ENCODE assay signal across 6 cellular contexts in genomic region chr1:32199717-32200072, GRCh38. TPM values are rescaled to one million over a fixed set of nuclear protein-coding genes. Genes with fewer than 3 reads are reported as not detected.
DNase-seq lines count a peak whose midpoint lies in the region; ATAC-seq, FAIRE-seq and TF ChIP-seq lines count a peak whose summit lies in the region.

No MANE protein-coding gene starts in this region.

- peak overlapping the region in 9 of 10 donors; percentile 86 to 97 (median 95) for H3K4me3 Mint-ChIP-seq in naive thymus-derived CD8-positive, alpha-beta T cell

- POLR2A ChIA-PET in naive thymus-derived CD8-positive, alpha-beta T cell (lab: Charles Lee) = interaction anchor here (1.0 to 2.4 kb wide), 5 partner anchors 15 to 92 kb away, joined by 3 to 23 read pairs (median 3); partner anchors contain the start of genes HDAC1 and TXLNA

- no peak for FAIRE-seq in urothelium cell line (lab: Jason Lieb, UNC)

- H3K4me1 ChIP-seq in KMS-11 (ENCODE audit: low read depth, poor library complexity, severe bottlenecking) = peaks cover 77% of the 10 kb centered on the region

- no peak for DNase-seq in astrocyte of the cerebellum (ENCODE audit: low read depth)
- no peak for DNase-seq in naive thymus-derived CD8-positive, alpha-beta T cell
- DNase-seq in urothelium cell line (ENCODE audit: low spot score) = no peak
- DNase-seq in stimulated activated naive CD4-positive, alpha-beta T cell (lab: John Stamatoyannopoulos, UW) = no peak
- no peak for DNase-seq in stimulated activated naive CD4-positive, alpha-beta T cell treated with Interleukin-2 at 50 U/mL for 16 hours (lab: John Stamatoyannopoulos, UW)

- in situ Hi-C loops in astrocyte of the cerebellum (cut with HindIII; ENCODE audit: low sequenced_read_pairs) = loop anchor here (10.0 kb wide), 1 partner anchor 175 kb away; no protein-coding TSS in a partner anchor

- H3K27ac Mint-ChIP-seq in naive thymus-derived CD8-positive, alpha-beta T cell = peak overlapping the region in 9 of 10 donors; percentile 89 to 98 (median 95)

- H4K20me1 ChIP-seq in KMS-11 (ENCODE audit: insufficient read depth) = no peaks in the 10 kb centered on the region

- no peaks in the 10 kb centered on the region for H3K79me2 ChIP-seq in KMS-11 (ENCODE audit: insufficient read depth, low read depth)

- no peaks in the 10 kb centered on the region for H3K36me3 ChIP-seq in KMS-11 (ENCODE audit: insufficient read depth)

- H3K4me1 Mint-ChIP-seq in naive thymus-derived CD8-positive, alpha-beta T cell = peaks cover 39 to 65% (median 63%) of the 10 kb centered on the region in 4 donors

- no peak overlapping the region for H3K27ac ChIP-seq in KMS-11

- no peaks in the 10 kb centered on the region for H3K27me3 ChIP-seq in KMS-11 (ENCODE audit: insufficient read depth, low read depth)

- TF ChIP-seq CTCF in KMS-11 (conservative IDR thresholded peaks at IDR 0.05; ENCODE audit: low read depth, low read length) = no peak
- TF ChIP-seq CTCF in astrocyte of the cerebellum (IDR thresholded peaks at IDR 0.05; ENCODE audit: low read depth, low read length, missing control alignments) = no peak

- no peak overlapping the region for H2AFZ ChIP-seq in KMS-11 (ENCODE audit: low read depth)

- H3K4me3 ChIP-seq in KMS-11 (IDR thresholded peaks at IDR 0.05; ENCODE audit: insufficient read depth, low read depth, low read length) (no peak overlapping the region), astrocyte of the cerebellum (ENCODE audit: low read depth, low read length) (peak overlapping the region; percentile 62)

- peak overlapping the region; percentile 66 for H3K4me2 ChIP-seq in KMS-11

- H3K27me3 Mint-ChIP-seq in naive thymus-derived CD8-positive, alpha-beta T cell = no peaks in the 10 kb centered on the region

- peak overlapping the region; percentile 51; the same call in 1 of the 2 replicates for H3K9ac ChIP-seq in KMS-11

- no peaks in the 10 kb centered on the region for H3K9me3 Mint-ChIP-seq in naive thymus-derived CD8-positive, alpha-beta T cell

- ATAC-seq in naive thymus-derived CD8-positive, alpha-beta T cell = no peak

- H3K36me3 Mint-ChIP-seq in naive thymus-derived CD8-positive, alpha-beta T cell = peaks cover 0 to 24% (median 2%) of the 10 kb centered on the region in 3 donors

RNA-seq across cellular contexts. Expression of gene CCDC28B, which starts 0.7 kb away (rescaled TPM):
- total RNA-seq in naive thymus-derived CD8-positive, alpha-beta T cell = 1 to 10 TPM; 6.5 to 7.0 TPM
- polyA plus RNA-seq in naive thymus-derived CD8-positive, alpha-beta T cell = 10 to 100 TPM; 15.4 to 17.3 (median 16.3) TPM

RNA-seq across cellular contexts. Expression of gene IQCC, which starts 5.8 kb away (rescaled TPM):
- 1 to 10 TPM; 1.7 to 2.1 TPM for total RNA-seq in naive thymus-derived CD8-positive, alpha-beta T cell
- under 1 TPM; 0.60 to 0.92 (median 0.73) TPM for polyA plus RNA-seq in naive thymus-derived CD8-positive, alpha-beta T cell

RNA-seq across cellular contexts. Expression of gene DCDC2B, which starts 9.2 kb away (rescaled TPM):
- under 1 TPM in 1 of 2 experiments, not detected in 1; 0.22 TPM for total RNA-seq in naive thymus-derived CD8-positive, alpha-beta T cell
- polyA plus RNA-seq in naive thymus-derived CD8-positive, alpha-beta T cell = under 1 TPM in 1 of 3 donors, not detected in 2; 0.08 TPM

RNA-seq across cellular contexts. Expression of gene TXLNA, which starts 20.2 kb away (rescaled TPM):
- total RNA-seq in naive thymus-derived CD8-positive, alpha-beta T cell = 10 to 100 TPM; 35.7 to 36.0 TPM
- 10 to 100 TPM; 19.0 to 28.3 (median 24.4) TPM for polyA plus RNA-seq in naive thymus-derived CD8-positive, alpha-beta T cell

RNA-seq across cellular contexts. Expression of gene TMEM234, which starts 22.5 kb away (rescaled TPM):
- 10 to 100 TPM; 24.3 to 26.4 TPM for total RNA-seq in naive thymus-derived CD8-positive, alpha-beta T cell
- polyA plus RNA-seq in naive thymus-derived CD8-positive, alpha-beta T cell = 1 to 10 TPM; 2.1 to 4.9 (median 4.4) TPM
